ENCODE assay signal across 25 cellular contexts in the genomic region with DNA sequence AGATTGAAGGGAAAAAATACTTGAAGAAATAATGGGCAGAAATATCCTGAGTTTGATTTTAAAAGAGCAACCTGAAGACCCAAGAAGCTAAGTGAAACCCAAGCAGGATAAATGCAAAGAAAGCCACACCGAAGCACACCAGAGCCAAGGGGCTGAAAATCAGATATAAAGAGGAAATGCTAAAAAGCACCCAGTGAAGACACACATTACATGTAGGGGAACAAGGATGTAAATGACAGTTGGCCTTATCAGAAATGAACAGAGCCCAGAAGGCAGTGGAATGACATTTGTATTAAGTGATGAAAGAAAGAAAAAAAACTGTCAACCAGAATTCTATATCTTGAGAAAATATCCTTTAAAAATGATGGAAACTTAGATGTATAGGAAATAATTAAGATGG.
"Had no signal": no experiment of that assay in that cellular context is flagged by ENCODE, and none has a peak within 500 bp of the region (broad histone marks: within the 10 kb centered on the region; RNA-seq: fewer than 3 reads in every experiment).

No MANE protein-coding gene starts in this region.

- H3K36me3 ChIP-seq: adrenal gland, Peyer's patch had no signal

- H3K9me3 ChIP-seq: adrenal gland, Peyer's patch had no signal

- H3K4me3 ChIP-seq: adrenal gland, Peyer's patch had no signal

- DNase-seq: activated CD4-positive, alpha-beta T cell treated with anti-CD3 and anti-CD28 coated beads for 48 hours; activated CD4-positive, alpha-beta T cell treated with anti-CD3 and anti-CD28 coated beads, Interleukin-2, amount 50 U/mL, for 4 hours; activated CD4-positive, CD25-positive, alpha-beta regulatory T cell treated with anti-CD3 and anti-CD28 coated beads, Interleukin-2, amount 50 U/mL, for 72 hours; activated CD8-positive, alpha-beta memory T cell treated with anti-CD3 and anti-CD28 coated beads, Interleukin-2, amount 50 U/mL, for 48 hours; activated CD8-positive, alpha-beta T cell treated with anti-CD3 and anti-CD28 coated beads, Interleukin-2, amount 10 ng/mL, durations not matched to agents 7 days and 5 days; activated naive CD4-positive, alpha-beta T cell treated with anti-CD3 and anti-CD28 coated beads, Interleukin-2, amount 50 U/mL, for 16 hours; activated naive CD8-positive, alpha-beta T cell treated with anti-CD3 and anti-CD28 coated beads, Interleukin-2, amount 10 ng/mL, durations not matched to agents 7 days and 5 days; activated T-cell treated with anti-CD3 and anti-CD28 coated beads, Interleukin-2, amount 50 U/mL, for 1 hour; adrenal gland; anterior cingulate cortex; cerebellar nuclear complex; KG1; NCI-H1092; NCI-H1417; NCI-H1930; NCI-H2171; NCI-H2227 treated with DMSO at 0.1 percent for 48 hours; NCI-H526 treated with DMSO at 0.1 percent for 48 hours; NCI-H82; Peyer's patch; SHP77; T-helper 17 cell; T-helper 9 cell had no signal

- ATAC-seq: activated CD8-positive, alpha-beta T cell treated with anti-CD3 and anti-CD28 coated beads, Interleukin-2, amount 10 ng/mL, durations not matched to agents 7 days and 5 days; T-helper 17 cell; WTC11 had no signal

- H3K27ac ChIP-seq: adrenal gland, Peyer's patch, RWPE1 had no signal

- H3K36me3 Mint-ChIP-seq: activated naive CD8-positive, alpha-beta T cell treated with anti-CD3 and anti-CD28 coated beads, Interleukin-2, amount 10 ng/mL, durations not matched to agents 7 days and 5 days; WTC11 had no signal

- H3K4me1 Mint-ChIP-seq: activated naive CD8-positive, alpha-beta T cell treated with anti-CD3 and anti-CD28 coated beads, Interleukin-2, amount 10 ng/mL, durations not matched to agents 7 days and 5 days; T-helper 17 cell had no signal

- H3K27ac Mint-ChIP-seq: activated naive CD8-positive, alpha-beta T cell treated with anti-CD3 and anti-CD28 coated beads, Interleukin-2, amount 10 ng/mL, durations not matched to agents 7 days and 5 days; T-helper 17 cell; WTC11 had no signal

- H3K27me3 ChIP-seq: adrenal gland, Peyer's patch had no signal

- H3K4me3 Mint-ChIP-seq: activated CD8-positive, alpha-beta T cell treated with anti-CD3 and anti-CD28 coated beads, Interleukin-2, amount 10 ng/mL, durations not matched to agents 7 days and 5 days; activated naive CD8-positive, alpha-beta T cell treated with anti-CD3 and anti-CD28 coated beads, Interleukin-2, amount 10 ng/mL, durations not matched to agents 7 days and 5 days; T-helper 17 cell; WTC11 had no signal

- H3K4me1 ChIP-seq: adrenal gland, Peyer's patch had no signal

- H3K9me3 Mint-ChIP-seq: activated naive CD8-positive, alpha-beta T cell treated with anti-CD3 and anti-CD28 coated beads, Interleukin-2, amount 10 ng/mL, durations not matched to agents 7 days and 5 days had no signal
